ENCODE assay signal across 1 cellular context in the genomic region with DNA sequence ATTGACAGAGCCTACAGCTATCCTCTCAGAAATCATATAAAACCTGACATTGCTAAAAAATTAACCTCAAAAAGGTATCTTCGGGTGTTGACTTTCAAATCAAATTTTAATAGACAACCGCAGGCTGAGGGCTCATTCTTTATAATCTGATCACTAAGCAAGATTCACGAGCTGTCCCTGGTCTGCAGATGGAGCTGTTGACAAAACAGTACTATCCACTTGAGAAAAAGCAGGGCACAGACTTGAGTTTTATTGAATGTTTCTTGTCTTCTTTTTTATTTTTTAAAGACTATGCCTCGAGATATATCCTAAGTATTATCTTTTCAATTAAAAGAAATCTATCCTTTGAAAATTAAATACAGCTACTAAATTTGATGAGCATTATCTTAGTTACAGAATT.
TF ChIP-seq lines count a peak whose summit lies in the region.

No MANE protein-coding gene starts in this region.

TF ChIP-seq in neural cell, 6 proteins besides CTCF, POLR2A, EP300 and RAD21 (continued from another document):
- no peak for TF ChIP-seq MXI1 (conservative IDR thresholded peaks at IDR 0.05; ENCODE audit: poor library complexity, severe bottlenecking)
